2 cellular contexts compared by ENCODE assay signal in genomic region chr3:8842293-8842692, GRCh38.
A peak's percentile ranks its signal among the peaks of the same experiment; 100 is the strongest.
TF ChIP-seq lines count a peak whose summit lies in the region.

No MANE protein-coding gene starts in this region.

TF ChIP-seq in GM23338, 12 proteins besides CTCF, POLR2A, EP300 and RAD21:
- TF ChIP-seq ZNF462 (CRISPR knock-in tag; IDR thresholded peaks at IDR 0.05), result no peak
- no peak for TF ChIP-seq EZH2phosphoT487 (IDR thresholded peaks at IDR 0.05; ENCODE audit: unreplicated experiment)
- no peak for TF ChIP-seq ZNF114 (CRISPR knock-in tag; IDR thresholded peaks at IDR 0.05)
- no peak for TF ChIP-seq ZNF331 (CRISPR knock-in tag; IDR thresholded peaks at IDR 0.05; ENCODE audit: low read depth)
- TF ChIP-seq, protein P1, sequence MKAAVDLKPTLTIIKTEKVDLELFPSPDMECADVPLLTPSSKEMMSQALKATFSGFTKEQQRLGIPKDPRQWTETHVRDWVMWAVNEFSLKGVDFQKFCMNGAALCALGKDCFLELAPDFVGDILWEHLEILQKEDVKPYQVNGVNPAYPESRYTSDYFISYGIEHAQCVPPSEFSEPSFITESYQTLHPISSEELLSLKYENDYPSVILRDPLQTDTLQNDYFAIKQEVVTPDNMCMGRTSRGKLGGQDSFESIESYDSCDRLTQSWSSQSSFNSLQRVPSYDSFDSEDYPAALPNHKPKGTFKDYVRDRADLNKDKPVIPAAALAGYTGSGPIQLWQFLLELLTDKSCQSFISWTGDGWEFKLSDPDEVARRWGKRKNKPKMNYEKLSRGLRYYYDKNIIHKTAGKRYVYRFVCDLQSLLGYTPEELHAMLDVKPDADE (IDR thresholded peaks at IDR 0.05), result no peak
- TF ChIP-seq POLR2AphosphoS5 (IDR thresholded peaks at IDR 0.05; ENCODE audit: low read depth), result no peak
- no peak for TF ChIP-seq CREB1 (CRISPR knock-in tag; IDR thresholded peaks at IDR 0.05; ENCODE audit: low read depth)
- no peak for TF ChIP-seq EZH2 (IDR thresholded peaks at IDR 0.05; ENCODE audit: low read depth, unreplicated experiment)
- TF ChIP-seq JUNB (IDR thresholded peaks at IDR 0.05; ENCODE audit: unreplicated experiment), result no peak
- TF ChIP-seq NANOG (IDR thresholded peaks at IDR 0.05; ENCODE audit: borderline replicate concordance), result no peak
- TF ChIP-seq REST (IDR thresholded peaks at IDR 0.05; ENCODE audit: unreplicated experiment), result no peak
- no peak for TF ChIP-seq STAT1 (IDR thresholded peaks at IDR 0.05; ENCODE audit: unreplicated experiment)

TF ChIP-seq in Ishikawa, 13 proteins besides CTCF, POLR2A, EP300 and RAD21 (continued from another document):
- TF ChIP-seq TCF12 (IDR thresholded peaks at IDR 0.05; ENCODE audit: low read depth) (peak; percentile 55), YY1 (IDR thresholded peaks at IDR 0.05; ENCODE audit: low read depth) (no peak), TAF1 (IDR thresholded peaks at IDR 0.05; ENCODE audit: low read depth) (no peak), TEAD4 (IDR thresholded peaks at IDR 0.05) (peak; percentile 57), CEBPB (IDR thresholded peaks at IDR 0.05) (peak; percentile 72), FOXM1 (IDR thresholded peaks at IDR 0.05; ENCODE audit: borderline replicate concordance, low read depth) (peak; percentile 41; the same call in 1 of the 2 replicates), REST (IDR thresholded peaks at IDR 0.05; ENCODE audit: low read depth) (no peak), ZBTB7A (IDR thresholded peaks at IDR 0.05; ENCODE audit: low read depth) (no peak), NFIC (IDR thresholded peaks at IDR 0.05) (peak; percentile 74)
- TF ChIP-seq, protein P2, sequence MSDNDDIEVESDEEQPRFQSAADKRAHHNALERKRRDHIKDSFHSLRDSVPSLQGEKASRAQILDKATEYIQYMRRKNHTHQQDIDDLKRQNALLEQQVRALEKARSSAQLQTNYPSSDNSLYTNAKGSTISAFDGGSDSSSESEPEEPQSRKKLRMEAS (IDR thresholded peaks at IDR 0.05), result no peak
